15 cellular contexts compared by ENCODE assay signal in the genomic region with DNA sequence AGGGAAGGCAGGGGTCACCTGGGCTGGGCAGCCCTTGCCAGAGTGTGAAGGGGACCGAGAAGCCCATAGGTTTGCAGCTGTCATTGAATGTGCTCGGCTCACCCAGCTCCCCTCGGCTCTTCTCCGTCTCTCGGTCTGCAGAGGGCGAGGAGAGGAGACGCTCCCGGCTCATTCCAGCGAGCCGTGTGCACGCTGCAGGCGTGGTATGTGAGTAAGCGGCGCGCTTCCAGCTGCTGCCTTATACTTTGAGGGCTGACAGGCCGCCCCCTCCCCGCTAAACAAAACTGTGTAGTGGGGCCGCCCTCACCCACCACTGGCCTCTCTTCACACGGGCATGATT. TPM values are rescaled to one million over a fixed set of nuclear protein-coding genes. Genes with fewer than 3 reads are reported as not detected.
DNase-seq lines count a peak whose midpoint lies in the region; ATAC-seq lines count a peak whose summit lies in the region.
"Had no signal": no experiment of that assay in that cellular context is flagged by ENCODE, and none has a peak within 500 bp of the region (broad histone marks: within the 10 kb centered on the region; RNA-seq: fewer than 3 reads in every experiment).

No MANE protein-coding gene starts in this region.

- H3K9me3 Mint-ChIP-seq in activated CD8-positive, alpha-beta T cell treated with anti-CD3 and anti-CD28 coated beads, Interleukin-2, amount 10 ng/mL, durations not matched to agents 7 days and 5 days (ENCODE audit: insufficient read depth), result no peaks in the 10 kb centered on the region
- H3K9me3 Mint-ChIP-seq: activated naive CD4-positive, alpha-beta T cell treated with anti-CD3 and anti-CD28 coated beads, Interleukin-2, amount 10 ng/mL, durations not matched to agents 7 days and 5 days had no signal

- H3K4me1 ChIP-seq in SJCRH30 (peaks cover 4% of the 10 kb centered on the region; the same call in 1 of the 2 replicates), iPS-20b (ENCODE audit: insufficient read depth, low read length) (no peaks in the 10 kb centered on the region; the same call in 1 of the 2 replicates)

- H3K27ac ChIP-seq in SJCRH30, result no peak overlapping the region
- no peak overlapping the region for H3K27ac ChIP-seq in iPS-20b (ENCODE audit: low read length)
- H3K27ac ChIP-seq: coronary artery, tibial artery had no signal

- H3K27me3 Mint-ChIP-seq in activated CD8-positive, alpha-beta T cell treated with anti-CD3 and anti-CD28 coated beads, Interleukin-2, amount 10 ng/mL, durations not matched to agents 7 days and 5 days (ENCODE audit: low read depth), result no peaks in the 10 kb centered on the region

- H3K4me1 Mint-ChIP-seq in activated CD8-positive, alpha-beta T cell treated with anti-CD3 and anti-CD28 coated beads, Interleukin-2, amount 10 ng/mL, durations not matched to agents 7 days and 5 days (ENCODE audit: low read depth), result peaks cover 31% of the 10 kb centered on the region

- H3K27ac Mint-ChIP-seq in activated CD8-positive, alpha-beta T cell treated with anti-CD3 and anti-CD28 coated beads, Interleukin-2, amount 10 ng/mL, durations not matched to agents 7 days and 5 days, result no peak overlapping the region
- H3K27ac Mint-ChIP-seq: activated naive CD4-positive, alpha-beta T cell treated with anti-CD3 and anti-CD28 coated beads, Interleukin-2, amount 10 ng/mL, durations not matched to agents 7 days and 5 days had no signal

- no peak for ATAC-seq in GM21360 (IDR thresholded peaks at IDR 0.05; ENCODE audit: unreplicated experiment)
- no peak for ATAC-seq in activated CD8-positive, alpha-beta T cell treated with anti-CD3 and anti-CD28 coated beads, Interleukin-2, amount 10 ng/mL, durations not matched to agents 7 days and 5 days
- ATAC-seq: naive thymus-derived CD4-positive, alpha-beta T cell had no signal

- peak overlapping the region; percentile 39 for H3K4me3 ChIP-seq in SJCRH30
- H3K4me3 ChIP-seq in iPS-20b (ENCODE audit: low read length), result peak overlapping the region; percentile 26; the same call in 1 of the 2 replicates
- H3K4me3 ChIP-seq: coronary artery, tibial artery had no signal

- H3K4me3 Mint-ChIP-seq in activated CD8-positive, alpha-beta T cell treated with anti-CD3 and anti-CD28 coated beads, Interleukin-2, amount 10 ng/mL, durations not matched to agents 7 days and 5 days, result no peak overlapping the region
- H3K4me3 Mint-ChIP-seq: activated naive CD4-positive, alpha-beta T cell treated with anti-CD3 and anti-CD28 coated beads, Interleukin-2, amount 10 ng/mL, durations not matched to agents 7 days and 5 days had no signal

- H3K36me3 Mint-ChIP-seq in activated CD8-positive, alpha-beta T cell treated with anti-CD3 and anti-CD28 coated beads, Interleukin-2, amount 10 ng/mL, durations not matched to agents 7 days and 5 days (ENCODE audit: low read depth), result no peaks in the 10 kb centered on the region
- H3K36me3 Mint-ChIP-seq: activated naive CD4-positive, alpha-beta T cell treated with anti-CD3 and anti-CD28 coated beads, Interleukin-2, amount 10 ng/mL, durations not matched to agents 7 days and 5 days; naive thymus-derived CD4-positive, alpha-beta T cell had no signal

- H3K9ac ChIP-seq in iPS-20b (ENCODE audit: low read depth, low read length), result no peak overlapping the region

- H3K36me3 ChIP-seq in SJCRH30, result no peaks in the 10 kb centered on the region
- no peaks in the 10 kb centered on the region for H3K36me3 ChIP-seq in iPS-20b (ENCODE audit: insufficient read depth, low read depth, low read length)
- H3K36me3 ChIP-seq: tibial artery had no signal

- H3K9me3 ChIP-seq in SJCRH30 (replicated peaks), result no peaks in the 10 kb centered on the region
- no peaks in the 10 kb centered on the region for H3K9me3 ChIP-seq in iPS-20b (ENCODE audit: insufficient read depth, low read depth, low read length)
- H3K9me3 ChIP-seq: tibial artery had no signal

- POLR2A ChIA-PET in activated CD8-positive, alpha-beta T cell treated with anti-CD3 and anti-CD28 coated beads, Interleukin-2, amount 10 ng/mL, durations not matched to agents 7 days and 5 days (lab: Charles Lee), result no interaction called here

- CTCF ChIA-PET in activated CD8-positive, alpha-beta T cell treated with anti-CD3 and anti-CD28 coated beads, Interleukin-2, amount 10 ng/mL, durations not matched to agents 7 days and 5 days (lab: Charles Lee), result interaction anchor here (1.0 kb wide), 1 partner anchor 101 kb away, joined by 3 read pairs; no protein-coding TSS in a partner anchor

- no peaks in the 10 kb centered on the region for H3K27me3 ChIP-seq in SJCRH30
- H3K27me3 ChIP-seq in iPS-20b (ENCODE audit: insufficient read depth, low read length), result peaks cover 82% of the 10 kb centered on the region
- H3K27me3 ChIP-seq: tibial artery had no signal

- peak; percentile 24 to 50 for DNase-seq in NCI-H526 (lab: John Stamatoyannopoulos, UW)
- no peak for DNase-seq in NCI-H526 treated with DMSO at 0.1 percent for 48 hours (lab: John Stamatoyannopoulos, UW)
- peak; percentile 41 to 60 for DNase-seq in SJCRH30
- DNase-seq in retina, result peak; percentile 48
- DNase-seq in SIG-M5 (lab: John Stamatoyannopoulos, UW), result no peak
- no peak for DNase-seq in activated CD8-positive, alpha-beta T cell treated with anti-CD3 and anti-CD28 coated beads, Interleukin-2, amount 10 ng/mL, durations not matched to agents 7 days and 5 days
- DNase-seq: activated naive CD4-positive, alpha-beta T cell treated with anti-CD3 and anti-CD28 coated beads, Interleukin-2, amount 10 ng/mL, durations not matched to agents 7 days and 5 days; MV-4-11; naive thymus-derived CD4-positive, alpha-beta T cell; NCI-H446; stimulated activated CD4-positive, alpha-beta T cell treated with anti-CD3 and anti-CD28 coated beads, Interleukin-12 subunit alpha, Interleukin-12 subunit beta, amount 100 ng/mL, for 4 hours; tibial artery had no signal

RNA-seq across cellular contexts. Expression of gene BCORL1, which starts 23.0 kb away (rescaled TPM):
- total RNA-seq in SJCRH30 (2014; rRNA removed; shearing (Covaris generic)), result 5.1 and 5.6 TPM in 2 replicates
- total RNA-seq in activated CD8-positive, alpha-beta T cell treated with anti-CD3 and anti-CD28 coated beads, Interleukin-2, amount 10 ng/mL, durations not matched to agents 7 days and 5 days, result 10 to 100 TPM in 1 of 2 experiments, 1 to 10 TPM in 1; 9.7 to 10.9 TPM

RNA-seq across cellular contexts. Expression of gene UTP14A, which starts 53.5 kb away (rescaled TPM):
- total RNA-seq in SJCRH30 (2014; rRNA removed; shearing (Covaris generic)), result 43.6 and 43.9 TPM in 2 replicates
- total RNA-seq in activated CD8-positive, alpha-beta T cell treated with anti-CD3 and anti-CD28 coated beads, Interleukin-2, amount 10 ng/mL, durations not matched to agents 7 days and 5 days, result 10 to 100 TPM; 28.1 to 29.7 TPM

Comparison
In these comparisons a context has a peak if more than half of its experiments do, and no peak if none do; other contexts are left out.
1. DNase-seq: peak in NCI-H526 (2 of 2), SJCRH30 (2 of 2) and retina (single experiment); none in NCI-H526 treated with DMSO at 0.1 percent for 48 hours (single experiment), SIG-M5 (single experiment) and activated CD8-positive, alpha-beta T cell treated with anti-CD3 and anti-CD28 coated beads, Interleukin-2, amount 10 ng/mL, durations not matched to agents 7 days and 5 days (single experiment).